14 cellular contexts compared by ENCODE assay signal in the genomic region with DNA sequence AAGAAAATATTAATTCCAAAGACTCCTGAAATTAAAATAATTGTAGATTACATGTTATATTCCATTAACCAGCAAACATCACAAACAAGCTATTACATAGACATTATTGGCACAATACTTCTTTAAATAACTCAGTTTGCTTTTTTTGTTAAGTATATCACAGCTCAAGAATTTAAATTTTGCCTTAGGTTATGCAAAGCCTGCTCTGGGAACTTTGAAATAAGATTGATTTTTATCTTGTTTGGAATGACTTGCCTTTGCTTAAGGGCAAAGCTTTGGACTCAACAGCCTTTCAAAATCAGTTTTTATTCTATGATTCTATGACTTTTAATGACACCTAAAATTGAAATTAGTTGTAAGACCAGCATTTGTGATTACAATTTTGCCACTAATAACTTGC.
A peak's percentile ranks its signal among the peaks of the same experiment; 100 is the strongest.
DNase-seq lines count a peak whose midpoint lies in the region; ATAC-seq and TF ChIP-seq lines count a peak whose summit lies in the region.
"Had no signal": no experiment of that assay in that cellular context is flagged by ENCODE, and none has a peak within 500 bp of the region (broad histone marks: within the 10 kb centered on the region; RNA-seq: fewer than 3 reads in every experiment).

No MANE protein-coding gene starts in this region.

- no peaks in the 10 kb centered on the region for H4K20me1 ChIP-seq in PC-9 (ENCODE audit: insufficient read depth)

- H3K9me3 ChIP-seq in PC-9 (ENCODE audit: insufficient read depth, low read depth) (no peaks in the 10 kb centered on the region), trophoblast cell (ENCODE audit: insufficient read depth, low read depth, low read length) (no peaks in the 10 kb centered on the region), lower lobe of right lung (no peaks in the 10 kb centered on the region)

- H3K79me2 ChIP-seq in PC-9 (ENCODE audit: low read depth) (no peaks in the 10 kb centered on the region), trophoblast cell (ENCODE audit: control insufficient read depth, insufficient read depth, low read length, poor library complexity) (no peaks in the 10 kb centered on the region)

- H2BK120ac ChIP-seq in trophoblast cell (ENCODE audit: insufficient read depth, low read length, poor library complexity), result no peak overlapping the region

- H3K18ac ChIP-seq in trophoblast cell (ENCODE audit: low read length), result no peak overlapping the region

- BruUV-seq in PC-9 (replicated peaks; lab: Mats Ljungman, UMichigan), result no TSS peak

- POLR2A ChIA-PET in PC-9 (lab: Charles Lee; ENCODE audit: unreplicated experiment), result interaction anchor here (0.5 kb wide), 1 partner anchor 167 kb away, joined by 3 read pairs; no protein-coding TSS in a partner anchor

- peaks cover 43% of the 10 kb centered on the region for H3K4me1 Mint-ChIP-seq in chondrocyte (ENCODE audit: low read depth)

- no peaks in the 10 kb centered on the region for H3K36me3 Mint-ChIP-seq in chondrocyte (ENCODE audit: low read depth)
- H3K36me3 Mint-ChIP-seq: CD8-positive, alpha-beta T cell had no signal

- no peak overlapping the region for H3K4me3 ChIP-seq in PC-9
- H3K4me3 ChIP-seq in trophoblast cell (ENCODE audit: low read depth, low read length), result no peak overlapping the region
- H3K4me3 ChIP-seq in lower lobe of right lung, result no peak overlapping the region
- H3K4me3 ChIP-seq: GM12878 had no signal

- H3K9me2 ChIP-seq in PC-9 (ENCODE audit: insufficient read depth), result no peaks in the 10 kb centered on the region

- no peak overlapping the region for H3K4me3 Mint-ChIP-seq in chondrocyte (ENCODE audit: unreplicated experiment)
- H3K4me3 Mint-ChIP-seq: CD8-positive, alpha-beta T cell had no signal

- no peak overlapping the region for H3K4me2 ChIP-seq in PC-9
- H3K4me2 ChIP-seq in trophoblast cell (ENCODE audit: low read length), result no peak overlapping the region

- H3K27ac Mint-ChIP-seq in chondrocyte (ENCODE audit: unreplicated experiment), result peak overlapping the region; percentile 8
- H3K27ac Mint-ChIP-seq: CD8-positive, alpha-beta T cell had no signal

- H3K23ac ChIP-seq in trophoblast cell (ENCODE audit: low read length), result no peak overlapping the region

- no peaks in the 10 kb centered on the region for H3K9me3 Mint-ChIP-seq in chondrocyte (ENCODE audit: low read depth)
- H3K9me3 Mint-ChIP-seq: CD8-positive, alpha-beta T cell had no signal

- no peak overlapping the region for H3K14ac ChIP-seq in trophoblast cell (ENCODE audit: low read length)

- no peaks in the 10 kb centered on the region for H3K36me3 ChIP-seq in PC-9 (ENCODE audit: low read depth)
- H3K36me3 ChIP-seq in trophoblast cell (ENCODE audit: control insufficient read depth in 1 of 2, insufficient read depth in 2 of 2, low read length in 2 of 2), result no peaks in the 10 kb centered on the region
- H3K36me3 ChIP-seq in lower lobe of right lung, result no peaks in the 10 kb centered on the region

- H3F3A ChIP-seq in PC-9 (ENCODE audit: insufficient read depth, low read depth), result peaks cover 10% of the 10 kb centered on the region; the same call in 1 of the 2 replicates

- no peaks in the 10 kb centered on the region for H3K27me3 ChIP-seq in PC-9 (ENCODE audit: insufficient read depth, low read depth)
- no peaks in the 10 kb centered on the region for H3K27me3 ChIP-seq in trophoblast cell (ENCODE audit: insufficient read depth, low read length)
- no peaks in the 10 kb centered on the region for H3K27me3 ChIP-seq in lower lobe of right lung (ENCODE audit: low read depth)

- CTCF ChIA-PET in PC-9 (lab: Charles Lee), result interaction anchor here (1.0 kb wide), 1 partner anchor 16 kb away, joined by 6 read pairs; no protein-coding TSS in a partner anchor

- H4K8ac ChIP-seq in trophoblast cell (ENCODE audit: low read depth, low read length), result no peak overlapping the region

- DNase-seq in EH (ENCODE audit: low read depth), result peak; percentile 81
- peak in 1 of 2 experiments; percentile 69 for DNase-seq in PC-9
- DNase-seq in chondrocyte (ENCODE audit: low spot score), result no peak
- DNase-seq in trophoblast cell, result peak; percentile 41 to 94
- no peak for DNase-seq in superior temporal gyrus (ENCODE audit: extremely low spot score)
- no peak for DNase-seq in NCI-H510A treated with DMSO at 0.1 percent for 48 hours (lab: John Stamatoyannopoulos, UW)
- DNase-seq in T1000 (lab: John Stamatoyannopoulos, UW), result no peak
- no peak for DNase-seq in lower lobe of right lung
- DNase-seq: CD8-positive, alpha-beta T cell; GDM1; KBM-7; NCI-H1048 had no signal

- H4K91ac ChIP-seq in trophoblast cell (ENCODE audit: low read depth, low read length), result no peak overlapping the region

- no peak overlapping the region for H3K9ac ChIP-seq in trophoblast cell (ENCODE audit: low read length)

- H3K27ac ChIP-seq in PC-9 (peak overlapping the region; percentile 14; the same call in 1 of the 2 replicates), trophoblast cell (ENCODE audit: low read depth, low read length) (no peak overlapping the region), lower lobe of right lung (no peak overlapping the region)

- intact Hi-C loops in PC-9 (cut with micrococcal nuclease; ENCODE audit: unreplicated experiment), result no loop called here
- intact Hi-C loops in lower lobe of right lung (cut with DNase I), result no loop called here

- no peak overlapping the region for H2AK5ac ChIP-seq in trophoblast cell (ENCODE audit: low read length)

- no peak overlapping the region for H4K12ac ChIP-seq in trophoblast cell (ENCODE audit: low read depth, low read length)

- H3K4ac ChIP-seq in trophoblast cell (ENCODE audit: low read depth, low read length), result no peak overlapping the region

- H2AFZ ChIP-seq in PC-9, result no peak overlapping the region
- no peak overlapping the region for H2AFZ ChIP-seq in trophoblast cell (ENCODE audit: insufficient read depth, low read length, poor library complexity)

- H3K27me3 Mint-ChIP-seq in chondrocyte (ENCODE audit: low read depth), result no peaks in the 10 kb centered on the region

- peaks cover 18% of the 10 kb centered on the region; the same call in 1 of the 2 replicates for H3K4me1 ChIP-seq in PC-9 (replicated peaks; ENCODE audit: insufficient read depth)
- peaks cover 7 to 18% of the 10 kb centered on the region in 2 experiments for H3K4me1 ChIP-seq in trophoblast cell (ENCODE audit: control insufficient read depth in 1 of 2, insufficient read depth in 2 of 2, low read length in 2 of 2)
- H3K4me1 ChIP-seq in lower lobe of right lung, result peaks cover 43% of the 10 kb centered on the region

- H2BK12ac ChIP-seq in trophoblast cell (ENCODE audit: low read length), result no peak overlapping the region

- H2BK5ac ChIP-seq in trophoblast cell (ENCODE audit: low read depth, low read length, poor library complexity), result no peak overlapping the region

- H3K79me1 ChIP-seq in trophoblast cell (ENCODE audit: low read length), result peaks cover 20% of the 10 kb centered on the region

- TF ChIP-seq CTCF in PC-9 (conservative IDR thresholded peaks at IDR 0.05), result no peak
- TF ChIP-seq CTCF in chondrocyte (IDR thresholded peaks at IDR 0.05), result no peak
- TF ChIP-seq CTCF in lower lobe of right lung (IDR thresholded peaks at IDR 0.05), result no peak

- ATAC-seq in lower lobe of right lung, result no peak
- ATAC-seq: CD8-positive, alpha-beta T cell; GM12878; Right ventricle myocardium inferior had no signal

Comparison
In these comparisons a context has a peak if more than half of its experiments do, and no peak if none do; other contexts are left out.
1. DNase-seq: peak in EH (single experiment) and trophoblast cell (2 of 2); none in chondrocyte (single experiment), superior temporal gyrus (single experiment), NCI-H510A treated with DMSO at 0.1 percent for 48 hours (single experiment), T1000 (single experiment) and lower lobe of right lung (single experiment).